Comparison of ENCODE assay signal across 17 cellular contexts in the genomic region with DNA sequence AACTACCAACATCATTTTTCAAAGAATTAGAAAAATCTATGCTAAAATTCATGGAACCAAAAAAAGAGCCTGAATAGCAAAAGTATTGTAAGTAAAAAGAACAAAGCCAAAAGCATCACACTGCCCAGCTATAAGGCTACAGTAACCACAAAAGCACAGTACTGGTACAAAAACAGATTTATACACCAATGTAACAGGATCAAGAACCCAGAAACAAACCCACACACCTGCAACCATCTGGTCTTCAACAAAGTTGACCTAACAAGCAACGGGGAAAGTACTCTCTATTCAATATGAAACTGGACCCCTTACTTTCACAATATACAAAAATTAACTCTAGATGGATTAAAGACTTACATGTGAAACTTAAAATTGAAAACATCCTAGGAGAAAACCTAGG.
DNase-seq lines count a peak whose midpoint lies in the region; ATAC-seq lines count a peak whose summit lies in the region.
"Had no signal": no experiment of that assay in that cellular context is flagged by ENCODE, and none has a peak within 500 bp of the region (broad histone marks: within the 10 kb centered on the region; RNA-seq: fewer than 3 reads in every experiment).

No MANE protein-coding gene starts in this region.

- ATAC-seq in GM18508 (IDR thresholded peaks at IDR 0.05; ENCODE audit: insufficient read depth, unreplicated experiment) (peak; percentile 83), GM21526 (IDR thresholded peaks at IDR 0.05; ENCODE audit: low FRiP score, unreplicated experiment) (peak; percentile 52), HG02884 (IDR thresholded peaks at IDR 0.05; ENCODE audit: unreplicated experiment) (peak; percentile 84), HG03520 (IDR thresholded peaks at IDR 0.05; ENCODE audit: unreplicated experiment) (peak; percentile 46)

- no peak for DNase-seq in activated gamma-delta T cell treated with Interleukin-2 at 50 U/mL for 16 hours
- no peak for DNase-seq in NCI-H345 treated with DMSO at 0.1 percent for 48 hours (lab: John Stamatoyannopoulos, UW; ENCODE audit: unreplicated experiment)
- no peak for DNase-seq in HUDEP-2 (lab: John Stamatoyannopoulos, UW; ENCODE audit: unreplicated experiment in 76 of 76)
- no peak for DNase-seq in SHP77 treated with DMSO at 0.1 percent for 48 hours (lab: John Stamatoyannopoulos, UW)
- DNase-seq: 8988T, C1 segment of cervical spinal cord, MG63, NCI-H1105 treated with DMSO at 0.1 percent for 48 hours, NCI-H1930, NCI-H2171 treated with DMSO at 0.1 percent for 48 hours, NCI-H510A, RPMI8226, SJCRH30 had no signal
